1 cellular context compared by ENCODE assay signal in genomic region chr3:45258317-45258716, GRCh38.
TF ChIP-seq lines count a peak whose summit lies in the region.

No MANE protein-coding gene starts in this region.

TF ChIP-seq in K562, 482 proteins besides CTCF, POLR2A, EP300 and RAD21 (continued from another document):
- TF ChIP-seq RNF219 (CRISPR knock-in tag; IDR thresholded peaks at IDR 0.05): no peak
- no peak for TF ChIP-seq ZNF445 (CRISPR knock-in tag; IDR thresholded peaks at IDR 0.05; ENCODE audit: low read depth)
- no peak for TF ChIP-seq ZKSCAN8 (CRISPR knock-in tag; IDR thresholded peaks at IDR 0.05)
- TF ChIP-seq, protein P1, sequence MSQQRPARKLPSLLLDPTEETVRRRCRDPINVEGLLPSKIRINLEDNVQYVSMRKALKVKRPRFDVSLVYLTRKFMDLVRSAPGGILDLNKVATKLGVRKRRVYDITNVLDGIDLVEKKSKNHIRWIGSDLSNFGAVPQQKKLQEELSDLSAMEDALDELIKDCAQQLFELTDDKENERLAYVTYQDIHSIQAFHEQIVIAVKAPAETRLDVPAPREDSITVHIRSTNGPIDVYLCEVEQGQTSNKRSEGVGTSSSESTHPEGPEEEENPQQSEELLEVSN (IDR thresholded peaks at IDR 0.05; ENCODE audit: borderline replicate concordance in 1 of 2, extremely low read depth in 1 of 2, insufficient read depth in 1 of 2, insufficient read length in 1 of 2, low read depth in 1 of 2, low read length in 1 of 2, poor library complexity in 1 of 2, severe bottlenecking in 1 of 2): no peak
- TF ChIP-seq, protein P2, sequence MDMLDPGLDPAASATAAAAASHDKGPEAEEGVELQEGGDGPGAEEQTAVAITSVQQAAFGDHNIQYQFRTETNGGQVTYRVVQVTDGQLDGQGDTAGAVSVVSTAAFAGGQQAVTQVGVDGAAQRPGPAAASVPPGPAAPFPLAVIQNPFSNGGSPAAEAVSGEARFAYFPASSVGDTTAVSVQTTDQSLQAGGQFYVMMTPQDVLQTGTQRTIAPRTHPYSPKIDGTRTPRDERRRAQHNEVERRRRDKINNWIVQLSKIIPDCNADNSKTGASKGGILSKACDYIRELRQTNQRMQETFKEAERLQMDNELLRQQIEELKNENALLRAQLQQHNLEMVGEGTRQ (CRISPR knock-in tag; IDR thresholded peaks at IDR 0.05): no peak
- no peak for TF ChIP-seq ZNF140 (CRISPR knock-in tag; IDR thresholded peaks at IDR 0.05)
- no peak for TF ChIP-seq CBX1 (IDR thresholded peaks at IDR 0.05; ENCODE audit: low read depth)
- no peak for TF ChIP-seq XRCC4 (IDR thresholded peaks at IDR 0.05; ENCODE audit: extremely low read depth, insufficient read depth, insufficient read length)
- TF ChIP-seq, protein P3, sequence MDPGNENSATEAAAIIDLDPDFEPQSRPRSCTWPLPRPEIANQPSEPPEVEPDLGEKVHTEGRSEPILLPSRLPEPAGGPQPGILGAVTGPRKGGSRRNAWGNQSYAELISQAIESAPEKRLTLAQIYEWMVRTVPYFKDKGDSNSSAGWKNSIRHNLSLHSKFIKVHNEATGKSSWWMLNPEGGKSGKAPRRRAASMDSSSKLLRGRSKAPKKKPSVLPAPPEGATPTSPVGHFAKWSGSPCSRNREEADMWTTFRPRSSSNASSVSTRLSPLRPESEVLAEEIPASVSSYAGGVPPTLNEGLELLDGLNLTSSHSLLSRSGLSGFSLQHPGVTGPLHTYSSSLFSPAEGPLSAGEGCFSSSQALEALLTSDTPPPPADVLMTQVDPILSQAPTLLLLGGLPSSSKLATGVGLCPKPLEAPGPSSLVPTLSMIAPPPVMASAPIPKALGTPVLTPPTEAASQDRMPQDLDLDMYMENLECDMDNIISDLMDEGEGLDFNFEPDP (CRISPR knock-in tag; IDR thresholded peaks at IDR 0.05): no peak
- 0 out of 2 replicates have a peak, but pooled peaks have one; percentile 35 for TF ChIP-seq ESRRA (IDR thresholded peaks at IDR 0.05; ENCODE audit: borderline replicate concordance, low read depth)
- TF ChIP-seq DNMT1 (IDR thresholded peaks at IDR 0.05): no peak
- TF ChIP-seq, protein P4, sequence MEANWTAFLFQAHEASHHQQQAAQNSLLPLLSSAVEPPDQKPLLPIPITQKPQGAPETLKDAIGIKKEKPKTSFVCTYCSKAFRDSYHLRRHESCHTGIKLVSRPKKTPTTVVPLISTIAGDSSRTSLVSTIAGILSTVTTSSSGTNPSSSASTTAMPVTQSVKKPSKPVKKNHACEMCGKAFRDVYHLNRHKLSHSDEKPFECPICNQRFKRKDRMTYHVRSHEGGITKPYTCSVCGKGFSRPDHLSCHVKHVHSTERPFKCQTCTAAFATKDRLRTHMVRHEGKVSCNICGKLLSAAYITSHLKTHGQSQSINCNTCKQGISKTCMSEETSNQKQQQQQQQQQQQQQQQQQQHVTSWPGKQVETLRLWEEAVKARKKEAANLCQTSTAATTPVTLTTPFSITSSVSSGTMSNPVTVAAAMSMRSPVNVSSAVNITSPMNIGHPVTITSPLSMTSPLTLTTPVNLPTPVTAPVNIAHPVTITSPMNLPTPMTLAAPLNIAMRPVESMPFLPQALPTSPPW (CRISPR knock-in tag; IDR thresholded peaks at IDR 0.05): no peak
- no peak for TF ChIP-seq ZFX (CRISPR knock-in tag; IDR thresholded peaks at IDR 0.05)
- no peak for TF ChIP-seq EGR1 (conservative IDR thresholded peaks at IDR 0.05)
TF ChIP-seq in K562: peak in this region for 4.
